ENCODE assay signal across 19 cellular contexts in genomic region chr7:2022021-2022409, GRCh38.
DNase-seq lines count a peak whose midpoint lies in the region; ATAC-seq and TF ChIP-seq lines count a peak whose summit lies in the region.
"Had no signal": no experiment of that assay in that cellular context is flagged by ENCODE, and none has a peak within 500 bp of the region (broad histone marks: within the 10 kb centered on the region; RNA-seq: fewer than 3 reads in every experiment).

No MANE protein-coding gene starts in this region.

- no peak for TF ChIP-seq POLR2A in spleen (IDR thresholded peaks at IDR 0.05)

- H3K4me3 ChIP-seq in RWPE2 (ENCODE audit: severe bottlenecking) (no peak overlapping the region), right cardiac atrium (ENCODE audit: low read length) (no peak overlapping the region), spleen (no peak overlapping the region)
- H3K4me3 ChIP-seq: GM23338 had no signal

- no peak overlapping the region for H3K27ac ChIP-seq in RWPE2 (ENCODE audit: poor library complexity, severe bottlenecking)
- no peak overlapping the region for H3K27ac ChIP-seq in right cardiac atrium (ENCODE audit: low read length)
- H3K27ac ChIP-seq in spleen = no peak overlapping the region
- H3K27ac ChIP-seq: KMS-11 had no signal

- no peak overlapping the region for H3K4me3 Mint-ChIP-seq in activated CD8-positive, alpha-beta T cell treated with anti-CD3 and anti-CD28 coated beads for 36 hours
- H3K4me3 Mint-ChIP-seq: GM23338 had no signal

- H3K36me3 Mint-ChIP-seq in activated CD8-positive, alpha-beta T cell treated with anti-CD3 and anti-CD28 coated beads for 36 hours (ENCODE audit: low read depth) = peaks cover 17% of the 10 kb centered on the region

- H3K27me3 ChIP-seq in RWPE2 (ENCODE audit: insufficient read depth, poor library complexity, severe bottlenecking) (no peaks in the 10 kb centered on the region), right cardiac atrium (ENCODE audit: control insufficient read depth, insufficient read depth) (no peaks in the 10 kb centered on the region), spleen (replicated peaks in 1 of 7) (no peaks in the 10 kb centered on the region)

- peaks cover 23% of the 10 kb centered on the region for H3K9me3 Mint-ChIP-seq in activated CD8-positive, alpha-beta T cell treated with anti-CD3 and anti-CD28 coated beads for 36 hours

- POLR2A ChIA-PET in activated CD8-positive, alpha-beta T cell treated with anti-CD3 and anti-CD28 coated beads for 36 hours (lab: Charles Lee) = no interaction called here

- H3K4me1 Mint-ChIP-seq in activated CD8-positive, alpha-beta T cell treated with anti-CD3 and anti-CD28 coated beads for 36 hours (ENCODE audit: low read depth) = peaks cover 27% of the 10 kb centered on the region

- WGBS in right cardiac atrium = 95% methylated on average over 9 of the region's 9 CpGs
- 93 to 98% (median 96%) methylated on average over 9 of the region's 9 CpGs for WGBS in spleen, 5 donors

- intact Hi-C loops in right cardiac atrium (cut with DNase I) (no loop called here), spleen (cut with DNase I; ENCODE audit: low total_unique reads) (no loop called here)
- intact Hi-C loops in activated CD8-positive, alpha-beta T cell treated with anti-CD3 and anti-CD28 coated beads for 36 hours (cut with micrococcal nuclease) = no loop called here

- no peak overlapping the region for H3K27ac Mint-ChIP-seq in activated CD8-positive, alpha-beta T cell treated with anti-CD3 and anti-CD28 coated beads for 36 hours
- H3K27ac Mint-ChIP-seq: GM23338 had no signal

- TF ChIP-seq CTCF in RWPE2 (IDR thresholded peaks at IDR 0.05; ENCODE audit: poor library complexity, severe bottlenecking) (no peak), spleen (IDR thresholded peaks at IDR 0.05 in 8 of 11, conservative IDR thresholded peaks at IDR 0.05 in 3 of 11) (no peak)
- no peak for TF ChIP-seq CTCF in activated CD8-positive, alpha-beta T cell treated with anti-CD3 and anti-CD28 coated beads for 36 hours (IDR thresholded peaks at IDR 0.05)

- H3K4me1 ChIP-seq in RWPE2 (ENCODE audit: insufficient read depth, poor library complexity, severe bottlenecking) (peaks cover 5% of the 10 kb centered on the region), right cardiac atrium (ENCODE audit: control insufficient read depth, insufficient read depth, low read length) (no peaks in the 10 kb centered on the region), spleen (peaks cover 13 to 47% (median 38%) of the 10 kb centered on the region in 6 donors)

- peak; percentile 24 for DNase-seq in activated effector memory CD4-positive, alpha-beta T cell treated with anti-CD3 and anti-CD28 coated beads, Interleukin-2, amount 50 U/mL, for 16 hours
- DNase-seq in activated effector memory CD4-positive, alpha-beta T cell treated with Interleukin-2 at 50 U/mL for 16 hours = no peak
- DNase-seq in RWPE2 (ENCODE audit: low spot score) (peak; percentile 23), right cardiac atrium (peak in 2 of 3 donors; percentile 17 to 30), spleen (peak; percentile 30), activated gamma-delta T cell treated with Interleukin-2 at 50 U/mL for 16 hours (no peak), RKO (ENCODE audit: low spot score) (no peak)
- DNase-seq in activated CD8-positive, alpha-beta T cell treated with anti-CD3 and anti-CD28 coated beads for 36 hours = no peak
- DNase-seq: 8988T, C1 segment of cervical spinal cord, DMS 273 treated with DMSO at 0.1 percent for 48 hours, GF-D8, NCI-H1092, NCI-H146, NCI-H2081, NCI-H774, PC-3 had no signal

- H3K9me3 ChIP-seq in RWPE2 (ENCODE audit: severe bottlenecking) = peaks cover 15% of the 10 kb centered on the region
- no peaks in the 10 kb centered on the region for H3K9me3 ChIP-seq in right cardiac atrium (ENCODE audit: control insufficient read depth, low read length)
- H3K9me3 ChIP-seq in spleen = peaks cover 0 to 27% (median 22%) of the 10 kb centered on the region in 8 donors

- H3K36me3 ChIP-seq in RWPE2 (ENCODE audit: low read depth) = 0 out of 2 replicates have a peak, but pooled peaks cover 3% of the 10 kb centered on the region
- no peaks in the 10 kb centered on the region for H3K36me3 ChIP-seq in spleen

- H3K27me3 Mint-ChIP-seq in activated CD8-positive, alpha-beta T cell treated with anti-CD3 and anti-CD28 coated beads for 36 hours = no peaks in the 10 kb centered on the region

- ATAC-seq in RWPE2 (ENCODE audit: low read depth) (no peak), right cardiac atrium (no peak)
- ATAC-seq in activated CD8-positive, alpha-beta T cell treated with anti-CD3 and anti-CD28 coated beads for 36 hours = no peak
- ATAC-seq: GM23338, PC-3 had no signal

- CTCF ChIA-PET in activated CD8-positive, alpha-beta T cell treated with anti-CD3 and anti-CD28 coated beads for 36 hours (lab: Charles Lee) = no interaction called here

Comparison
In these comparisons a context has a peak if more than half of its experiments do, and no peak if none do; other contexts are left out.
1. DNase-seq: peak in activated effector memory CD4-positive, alpha-beta T cell treated with anti-CD3 and anti-CD28 coated beads, Interleukin-2, amount 50 U/mL, for 16 hours (single experiment), RWPE2 (single experiment), right cardiac atrium (2 of 3) and spleen (single experiment); none in activated effector memory CD4-positive, alpha-beta T cell treated with Interleukin-2 at 50 U/mL for 16 hours (single experiment), activated gamma-delta T cell treated with Interleukin-2 at 50 U/mL for 16 hours (single experiment), activated CD8-positive, alpha-beta T cell treated with anti-CD3 and anti-CD28 coated beads for 36 hours (single experiment) and RKO (single experiment).